Comparison of ENCODE assay signal across 8 cellular contexts in the genomic region with DNA sequence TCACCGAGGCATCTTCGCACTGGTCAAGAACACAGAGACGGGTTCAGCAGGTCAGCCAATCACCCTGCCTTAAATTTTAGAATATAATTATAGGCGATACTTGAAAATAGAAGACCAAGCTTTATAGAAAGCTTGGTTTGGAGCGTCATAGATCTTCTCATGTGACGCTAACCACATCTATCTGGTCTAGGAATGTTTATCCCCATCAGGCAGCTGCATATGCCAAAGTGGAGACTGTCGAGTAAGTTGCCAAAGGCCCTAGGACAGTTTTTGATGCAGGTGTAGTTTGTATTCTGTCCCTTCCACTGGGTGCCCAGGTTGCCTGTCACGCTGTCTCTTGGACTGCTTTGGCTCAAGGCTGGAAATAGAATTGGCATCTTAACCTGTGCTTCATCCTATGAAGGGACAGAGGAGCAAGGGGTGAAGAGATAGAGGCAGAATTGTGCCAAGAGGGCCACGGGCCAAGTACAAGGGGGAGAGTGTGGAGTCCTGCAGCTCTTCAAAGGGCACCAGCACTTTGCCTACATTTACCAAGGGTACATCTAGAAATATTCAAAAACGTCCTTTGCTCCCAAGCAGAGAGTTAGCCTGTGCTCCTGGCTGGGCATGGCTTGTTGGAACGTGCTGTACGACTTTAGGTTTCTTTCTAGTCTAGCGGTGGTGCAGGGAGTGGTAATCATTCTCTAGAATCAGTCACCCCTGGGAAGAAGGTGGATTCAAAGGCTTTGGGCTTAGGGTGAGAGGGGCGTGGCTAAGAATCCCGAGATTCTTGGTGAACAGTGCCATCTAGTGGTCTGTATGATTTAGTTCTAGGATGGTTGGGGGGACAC. TPM values are rescaled to one million over a fixed set of nuclear protein-coding genes. Genes with fewer than 3 reads are reported as not detected.
DNase-seq lines count a peak whose midpoint lies in the region; ATAC-seq lines count a peak whose summit lies in the region.

No MANE protein-coding gene starts in this region.

- peak; percentile 37 for ATAC-seq in GM18867 (IDR thresholded peaks at IDR 0.05; ENCODE audit: unreplicated experiment)
- peak; percentile 42 for ATAC-seq in HG03139 (IDR thresholded peaks at IDR 0.05; ENCODE audit: unreplicated experiment)
- peak; percentile 74 to 76 for ATAC-seq in activated CD4-positive, CD25-positive, alpha-beta regulatory T cell treated with anti-CD3 and anti-CD28 coated beads, Interleukin-2, amount 50 U/mL, for 24 hours
- ATAC-seq in left lobe of liver = peak; percentile 89

- peak; percentile 72 for DNase-seq in AG08396 (ENCODE audit: low spot score)
- DNase-seq in NCI-H345 (lab: John Stamatoyannopoulos, UW) = peak; percentile 86
- DNase-seq in cerebellum (ENCODE audit: low spot score) = peak; percentile 85
- DNase-seq in left lobe of liver (ENCODE audit: low spot score) = peak; percentile 70
- DNase-seq in stimulated activated CD4-positive, alpha-beta T cell treated with anti-CD3 and anti-CD28 coated beads, TNF-alpha, amount 100 ng/mL, for 4 hours (ENCODE audit: low read depth in 3 of 3) = peak; percentile 35 to 55 (median 38)

RNA-seq across cellular contexts. Expression of a gene that starts 5.3 kb away (rescaled TPM):
- total RNA-seq in cerebellum = 18.8 TPM
- 24.9 TPM for total RNA-seq in left lobe of liver

RNA-seq across cellular contexts. Expression of a gene that starts 49.6 kb away (rescaled TPM):
- total RNA-seq in cerebellum (244 TPM), left lobe of liver (116 TPM)

Comparison
In these comparisons a context has a peak if more than half of its experiments do, and no peak if none do; other contexts are left out.
1. Peak in every context shown above with its lines: DNase-seq and ATAC-seq.
2. ATAC-seq: peak in every context shown above with its lines; median percentile 89 in left lobe of liver; 75 in activated CD4-positive, CD25-positive, alpha-beta regulatory T cell treated with anti-CD3 and anti-CD28 coated beads, Interleukin-2, amount 50 U/mL, for 24 hours; 42 in HG03139; 37 in GM18867.